ENCODE assay signal across 34 cellular contexts in genomic region chr18:3879114-3879835, GRCh38.
"Had no signal": no experiment of that assay in that cellular context is flagged by ENCODE, and none has a peak within 500 bp of the region (broad histone marks: within the 10 kb centered on the region; RNA-seq: fewer than 3 reads in every experiment).

No MANE protein-coding gene starts in this region.

- H3K27ac Mint-ChIP-seq: activated CD4-positive, alpha-beta memory T cell treated with anti-CD3 and anti-CD28 coated beads for 36 hours; activated CD4-positive, alpha-beta T cell treated with anti-CD3 and anti-CD28 coated beads, Interleukin-2, amount 10 ng/mL, durations not matched to agents 24 days and 14 days; activated naive CD4-positive, alpha-beta T cell treated with anti-CD3 and anti-CD28 coated beads, Interleukin-2, amount 10 ng/mL, durations not matched to agents 7 days and 5 days; activated naive CD8-positive, alpha-beta T cell treated with anti-CD3 and anti-CD28 coated beads, Interleukin-2, amount 10 ng/mL, durations not matched to agents 7 days and 5 days; activated T-helper 1 cell treated with anti-CD3 and anti-CD28 coated beads, Interleukin-12 subunit alpha, Interleukin-12 subunit beta, Interleukin-2, Interleukin-4 antibody, amounts not matched to agents 30 ng/mL and 10 ng/mL and 1 ng/mL, durations not matched to agents 14 hours and 24 hours and 36 hours; stimulated activated effector memory CD8-positive, alpha-beta T cell treated with anti-CD3 and anti-CD28 coated beads, Interleukin-12 subunit alpha, Interleukin-12 subunit beta, amount 100 ng/mL, for 72 hours; T-helper 2 cell treated with Interferon-gamma antibody and Interleukin-4, amounts not matched to agents 5 μg/mL and 100 μg/mL, for 36 hours had no signal

- H3K4me3 Mint-ChIP-seq: activated CD4-positive, alpha-beta memory T cell treated with anti-CD3 and anti-CD28 coated beads for 36 hours; activated CD4-positive, alpha-beta T cell treated with anti-CD3 and anti-CD28 coated beads, Interleukin-2, amount 10 ng/mL, durations not matched to agents 24 days and 14 days; activated naive CD4-positive, alpha-beta T cell treated with anti-CD3 and anti-CD28 coated beads, Interleukin-2, amount 10 ng/mL, durations not matched to agents 7 days and 5 days; activated naive CD8-positive, alpha-beta T cell treated with anti-CD3 and anti-CD28 coated beads, Interleukin-2, amount 10 ng/mL, durations not matched to agents 7 days and 5 days; activated T-helper 1 cell treated with anti-CD3 and anti-CD28 coated beads, Interleukin-12 subunit alpha, Interleukin-12 subunit beta, Interleukin-2, Interleukin-4 antibody, amounts not matched to agents 30 ng/mL and 10 ng/mL and 1 ng/mL, durations not matched to agents 14 hours and 24 hours and 36 hours; nephron progenitor cell; stimulated activated effector memory CD8-positive, alpha-beta T cell treated with anti-CD3 and anti-CD28 coated beads, Interleukin-12 subunit alpha, Interleukin-12 subunit beta, amount 100 ng/mL, for 72 hours; T-helper 2 cell treated with Interferon-gamma antibody and Interleukin-4, amounts not matched to agents 5 μg/mL and 100 μg/mL, for 36 hours had no signal

- FAIRE-seq: astrocyte, pancreas had no signal

- H3K9me3 Mint-ChIP-seq: activated CD4-positive, alpha-beta memory T cell treated with anti-CD3 and anti-CD28 coated beads for 36 hours; activated CD4-positive, alpha-beta T cell treated with anti-CD3 and anti-CD28 coated beads, Interleukin-2, amount 10 ng/mL, durations not matched to agents 24 days and 14 days; activated naive CD4-positive, alpha-beta T cell treated with anti-CD3 and anti-CD28 coated beads, Interleukin-2, amount 10 ng/mL, durations not matched to agents 7 days and 5 days; activated naive CD8-positive, alpha-beta T cell treated with anti-CD3 and anti-CD28 coated beads, Interleukin-2, amount 10 ng/mL, durations not matched to agents 7 days and 5 days; activated T-helper 1 cell treated with anti-CD3 and anti-CD28 coated beads, Interleukin-12 subunit alpha, Interleukin-12 subunit beta, Interleukin-2, Interleukin-4 antibody, amounts not matched to agents 30 ng/mL and 10 ng/mL and 1 ng/mL, durations not matched to agents 14 hours and 24 hours and 36 hours; stimulated activated effector memory CD8-positive, alpha-beta T cell treated with anti-CD3 and anti-CD28 coated beads, Interleukin-12 subunit alpha, Interleukin-12 subunit beta, amount 100 ng/mL, for 72 hours; T-helper 2 cell treated with Interferon-gamma antibody and Interleukin-4, amounts not matched to agents 5 μg/mL and 100 μg/mL, for 36 hours had no signal

- H3K36me3 ChIP-seq: brain microvascular endothelial cell, esophagus squamous epithelium, heart right ventricle, pancreas, prostate gland, suprapubic skin, transverse colon, uterus had no signal

- H3K4me1 ChIP-seq: esophagus squamous epithelium, pancreas, prostate gland, suprapubic skin, transverse colon, uterus had no signal

- H3K27ac ChIP-seq: brain microvascular endothelial cell, esophagus squamous epithelium, heart right ventricle, pancreas, prostate gland, skin epidermis, suprapubic skin, transverse colon, uterus, VCaP had no signal

- DNase-seq: activated CD4-positive, alpha-beta memory T cell treated with anti-CD3 and anti-CD28 coated beads for 36 hours; activated CD4-positive, alpha-beta T cell treated with anti-CD3 and anti-CD28 coated beads, Interleukin-2, amount 10 ng/mL, durations not matched to agents 24 days and 14 days; activated CD8-positive, alpha-beta memory T cell treated with anti-CD3 and anti-CD28 coated beads, Interleukin-2, amount 50 U/mL, for 4 hours; activated effector memory CD4-positive, alpha-beta T cell treated with anti-CD3 and anti-CD28 coated beads, Interleukin-2, amount 50 U/mL, for 16 hours; activated naive CD4-positive, alpha-beta T cell treated with anti-CD3 and anti-CD28 coated beads, Interleukin-2, amount 10 ng/mL, durations not matched to agents 7 days and 5 days; activated naive CD8-positive, alpha-beta T cell treated with anti-CD3 and anti-CD28 coated beads, Interleukin-2, amount 10 ng/mL, durations not matched to agents 7 days and 5 days; activated T-cell treated with anti-CD3 and anti-CD28 coated beads, Interleukin-2, amount 50 U/mL, for 1 hour; brain microvascular endothelial cell; caudate nucleus; dermis blood vessel endothelial cell; effector CD4-positive, alpha-beta T cell; esophagus squamous epithelium; foreskin melanocyte; nephron progenitor cell; retina; stimulated activated CD4-positive, alpha-beta T cell treated with anti-CD3 and anti-CD28 coated beads, Interleukin-4, amount 100 ng/mL, for 24 hours; T-helper 1 cell; transverse colon; uterus had no signal

- H3K4me3 ChIP-seq: esophagus squamous epithelium, heart right ventricle, lung, mucosa of descending colon, pancreas, prostate gland, skin epidermis, suprapubic skin, transverse colon, uterus had no signal

- ATAC-seq: activated CD4-positive, CD25-positive, alpha-beta regulatory T cell treated with anti-CD3 and anti-CD28 coated beads, Interleukin-2, amount 50 U/mL, for 24 hours; left lobe of liver; mucosa of descending colon; pancreas; sciatic nerve; stimulated activated effector memory CD8-positive, alpha-beta T cell treated with anti-CD3 and anti-CD28 coated beads, Interleukin-12 subunit alpha, Interleukin-12 subunit beta, amount 100 ng/mL, for 72 hours had no signal

- H3K9me3 ChIP-seq: esophagus squamous epithelium, heart right ventricle, mucosa of descending colon, pancreas, prostate gland, suprapubic skin, transverse colon, uterus had no signal

- H3K27me3 ChIP-seq: brain microvascular endothelial cell, esophagus squamous epithelium, heart right ventricle, pancreas, suprapubic skin, transverse colon, uterus had no signal

- H3K4me1 Mint-ChIP-seq: activated CD4-positive, alpha-beta T cell treated with anti-CD3 and anti-CD28 coated beads, Interleukin-2, amount 10 ng/mL, durations not matched to agents 24 days and 14 days; activated naive CD4-positive, alpha-beta T cell treated with anti-CD3 and anti-CD28 coated beads, Interleukin-2, amount 10 ng/mL, durations not matched to agents 7 days and 5 days; activated naive CD8-positive, alpha-beta T cell treated with anti-CD3 and anti-CD28 coated beads, Interleukin-2, amount 10 ng/mL, durations not matched to agents 7 days and 5 days; stimulated activated effector memory CD8-positive, alpha-beta T cell treated with anti-CD3 and anti-CD28 coated beads, Interleukin-12 subunit alpha, Interleukin-12 subunit beta, amount 100 ng/mL, for 72 hours had no signal
